ENCODE assay signal across 8 cellular contexts in genomic region chr12:110581951-110582285, GRCh38. TPM values are rescaled to one million over a fixed set of nuclear protein-coding genes. Genes with fewer than 3 reads are reported as not detected.
DNase-seq lines count a peak whose midpoint lies in the region; ATAC-seq and TF ChIP-seq lines count a peak whose summit lies in the region.

No MANE protein-coding gene starts in this region.

- H3K36me3 Mint-ChIP-seq in memory B cell, result no peaks in the 10 kb centered on the region

- H3K4me3 Mint-ChIP-seq in memory B cell, result peak overlapping the region; percentile 91

- H3K27me3 Mint-ChIP-seq in memory B cell, result no peaks in the 10 kb centered on the region

- CTCF ChIA-PET in AG04449 (lab: Yijun Ruan, JAX), result interaction anchor here (1.1 kb wide), 1 partner anchor 20 kb away, joined by 3 read pairs; no protein-coding TSS in a partner anchor
- CTCF ChIA-PET in mammary epithelial cell (lab: Charles Lee; ENCODE audit: low non-redundant PET), result interaction anchor here (1.1 kb wide), 1 partner anchor 30 kb away, joined by 6 read pairs; no protein-coding TSS in a partner anchor

- DNase-seq in AG04449 (ENCODE audit: low read depth, low spot score), result no peak
- peak; percentile 44 for DNase-seq in mammary epithelial cell
- DNase-seq in memory B cell (ENCODE audit: low spot score in 2 of 2), result no peak
- DNase-seq in stimulated activated CD4-positive, alpha-beta T cell treated with anti-CD3 and anti-CD28 coated beads, Interleukin-1b, Interleukin-23, amount 100 ng/mL, for 48 hours, result no peak
- no peak for DNase-seq in COR-L47 (lab: John Stamatoyannopoulos, UW)
- no peak for DNase-seq in DMS79 treated with DMSO at 0.1 percent for 48 hours (lab: John Stamatoyannopoulos, UW)

- H3K9ac ChIP-seq in HUES64 (ENCODE audit: low read depth, low read length) (peak overlapping the region; percentile 91), mammary epithelial cell (ENCODE audit: insufficient read depth, low read length) (peak overlapping the region; percentile 99)

- H4K20me1 ChIP-seq in mammary epithelial cell (ENCODE audit: insufficient read depth, low read length), result no peaks in the 10 kb centered on the region

- peak overlapping the region; percentile 35 for H2AFZ ChIP-seq in mammary epithelial cell (ENCODE audit: low read depth, low read length)

- H3K4me1 ChIP-seq in HUES64 (ENCODE audit: insufficient read depth, low read length) (peaks cover 30% of the 10 kb centered on the region), mammary epithelial cell (ENCODE audit: insufficient read depth, low read length) (peaks cover 45% of the 10 kb centered on the region)

- no peaks in the 10 kb centered on the region for H3K36me3 ChIP-seq in HUES64 (ENCODE audit: insufficient read depth, low read length)
- H3K36me3 ChIP-seq in mammary epithelial cell (ENCODE audit: insufficient read depth, low read length), result no peaks in the 10 kb centered on the region

- dilution Hi-C loops in mammary epithelial cell (cut with HindIII; ENCODE audit: low sequenced_read_pairs), result loop anchor here (10.0 kb wide), 1 partner anchor 197 kb away; no protein-coding TSS in a partner anchor

- peaks cover 43% of the 10 kb centered on the region for H3K4me1 Mint-ChIP-seq in memory B cell

- H3K4me3 ChIP-seq in AG04449 (ENCODE audit: low read depth, low read length), result peak overlapping the region; percentile 90
- peak overlapping the region; percentile 97 for H3K4me3 ChIP-seq in HUES64 (ENCODE audit: low read length)
- peak overlapping the region; percentile 69 to 98 (median 97) for H3K4me3 ChIP-seq in mammary epithelial cell (replicated peaks in 1 of 3; ENCODE audit: insufficient read depth in 1 of 3, low read depth in 2 of 3, low read length in 3 of 3)

- intact Hi-C loops in mammary epithelial cell (cut with micrococcal nuclease), result no loop called here

- H3K27ac Mint-ChIP-seq in memory B cell, result peak overlapping the region; percentile 97

- H3K27ac ChIP-seq in HUES64 (ENCODE audit: low read depth, low read length), result no peak overlapping the region
- peak overlapping the region; percentile 93 for H3K27ac ChIP-seq in mammary epithelial cell (ENCODE audit: insufficient read depth, low read depth, low read length)

- ATAC-seq in memory B cell (ENCODE audit: low read depth), result no peak
- no peak for ATAC-seq in GM18519 (IDR thresholded peaks at IDR 0.05; ENCODE audit: low FRiP score, unreplicated experiment)

- H3K27me3 ChIP-seq in HUES64 (ENCODE audit: insufficient read depth, low read length) (peaks cover 4% of the 10 kb centered on the region; the same call in 1 of the 2 replicates), mammary epithelial cell (ENCODE audit: insufficient read depth, low read length) (no peaks in the 10 kb centered on the region)

- H3K9me3 Mint-ChIP-seq in memory B cell, result no peaks in the 10 kb centered on the region

- peaks cover 52% of the 10 kb centered on the region for H3K79me2 ChIP-seq in mammary epithelial cell (ENCODE audit: insufficient read depth, low read length)

- H3K9me3 ChIP-seq in HUES64 (ENCODE audit: insufficient read depth, low read depth, low read length) (no peaks in the 10 kb centered on the region), mammary epithelial cell (replicated peaks; ENCODE audit: insufficient read depth, low read length) (no peaks in the 10 kb centered on the region)

- TF ChIP-seq CTCF in AG04449 (IDR thresholded peaks at IDR 0.05; ENCODE audit: insufficient read depth, low read length, missing control alignments) (no peak), mammary epithelial cell (conservative IDR thresholded peaks at IDR 0.05 in 1 of 2, IDR thresholded peaks at IDR 0.05 in 1 of 2; ENCODE audit: extremely low read depth in 1 of 2, insufficient read depth in 1 of 2, low read depth in 1 of 2, low read length in 2 of 2) (no peak)

- in situ Hi-C loops in mammary epithelial cell (cut with MboI; ENCODE audit: low sequenced_read_pairs in 2 of 2), result no loop called here

- BruUV-seq in mammary epithelial cell (replicated peaks; lab: Mats Ljungman, UMichigan), result no TSS peak

- WGBS in HUES64, result 10% methylated on average over 9 of the region's 9 CpGs
- WGBS in mammary epithelial cell (ENCODE audit: low coverage, missing lambda C conversion rate), result 4% methylated on average over 9 of the region's 9 CpGs

- peak overlapping the region; percentile 81 for H3K4me2 ChIP-seq in mammary epithelial cell (ENCODE audit: insufficient read depth, low read depth, low read length)

- POLR2A ChIA-PET in AG04449 (lab: Yijun Ruan, JAX), result no interaction called here

RNA-seq across cellular contexts. Expression of gene PPTC7, which starts 1.2 kb away (rescaled TPM):
- polyA plus RNA-seq in HUES64 (2013, experiment 1 of 2), result 11.0 TPM
- polyA plus RNA-seq in HUES64 (2013, experiment 2 of 2), result 10.7 TPM
- 10 to 100 TPM; 17.7 to 26.5 TPM for total RNA-seq in mammary epithelial cell
- polyA plus RNA-seq in mammary epithelial cell, result 18.2 TPM
- polyA minus RNA-seq in mammary epithelial cell, result 12.5 TPM

RNA-seq across cellular contexts. Expression of gene TCTN1, which starts 32.0 kb away (rescaled TPM):
- polyA plus RNA-seq in HUES64 (2013, experiment 1 of 2), result 14.2 TPM
- 15.2 TPM for polyA plus RNA-seq in HUES64 (2013, experiment 2 of 2)
- total RNA-seq in mammary epithelial cell, result 10 to 100 TPM; 19.4 to 36.0 TPM
- polyA plus RNA-seq in mammary epithelial cell, result 12.4 TPM
- polyA minus RNA-seq in mammary epithelial cell, result 119 TPM
